ENCODE assay signal across 9 cellular contexts in the genomic region with DNA sequence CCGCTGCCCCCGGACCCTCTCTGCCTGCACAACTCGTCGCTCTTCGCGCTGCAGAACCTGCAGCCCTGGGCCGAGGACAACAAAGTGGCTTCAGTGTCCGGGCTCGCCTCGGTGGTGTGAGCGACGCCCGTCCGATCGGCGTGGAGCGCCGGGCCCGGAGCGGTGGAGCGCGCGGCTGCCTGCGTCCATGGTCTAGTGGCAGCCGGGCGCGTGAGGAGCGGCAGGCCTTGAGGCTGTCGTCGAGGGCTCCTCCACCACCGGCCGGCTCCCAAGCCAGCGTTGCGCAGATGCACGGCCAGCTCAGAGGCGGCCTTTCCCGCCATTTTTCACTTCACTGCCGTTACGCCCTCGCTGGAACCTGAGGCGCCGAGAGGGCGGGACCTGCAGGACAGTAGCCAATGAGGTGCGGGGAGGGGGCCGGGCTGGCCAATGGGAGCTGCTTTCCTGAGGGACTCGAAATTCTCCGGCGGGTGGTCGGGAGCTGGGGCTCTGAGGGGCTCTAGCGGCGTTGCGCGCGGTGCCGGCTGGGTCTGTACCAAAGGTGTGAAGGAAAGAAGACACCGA. TPM values are rescaled to one million over a fixed set of nuclear protein-coding genes. Genes with fewer than 3 reads are reported as not detected.
DNase-seq lines count a peak whose midpoint lies in the region; ATAC-seq, FAIRE-seq and TF ChIP-seq lines count a peak whose summit lies in the region.
"Had no signal": no experiment of that assay in that cellular context is flagged by ENCODE, and none has a peak within 500 bp of the region (broad histone marks: within the 10 kb centered on the region; RNA-seq: fewer than 3 reads in every experiment).

No MANE protein-coding gene starts in this region.

- H3K9ac ChIP-seq in adipocyte (ENCODE audit: low read length), result no peak overlapping the region
- no peak overlapping the region for H3K9ac ChIP-seq in PC-3 (ENCODE audit: low read length)

- peak; percentile 62 for FAIRE-seq in GM18507 (lab: Jason Lieb, UNC)

- 4% methylated on average over 48 of the region's 56 CpGs for WGBS in prostate gland

- no peak for ATAC-seq in PC-3
- ATAC-seq in GM21528 (IDR thresholded peaks at IDR 0.05; ENCODE audit: low FRiP score, unreplicated experiment), result no peak

- TF ChIP-seq POLR2A in prostate gland (IDR thresholded peaks at IDR 0.05), result no peak

- no peak overlapping the region for H3K27ac ChIP-seq in PC-3 (ENCODE audit: low read length)
- no peak overlapping the region for H3K27ac ChIP-seq in prostate gland
- H3K27ac ChIP-seq: HL-60 had no signal

- H3K27me3 ChIP-seq in adipocyte (replicated peaks; ENCODE audit: control insufficient read depth, insufficient read depth, low read length), result peaks cover 92% of the 10 kb centered on the region
- H3K27me3 ChIP-seq in PC-3 (ENCODE audit: low read length), result no peaks in the 10 kb centered on the region
- H3K27me3 ChIP-seq in prostate gland (replicated peaks; ENCODE audit: insufficient read depth), result peaks cover 47% of the 10 kb centered on the region

- H4K20me1 ChIP-seq in PC-3 (ENCODE audit: low read length), result no peaks in the 10 kb centered on the region

- H2AFZ ChIP-seq in PC-3 (ENCODE audit: low read length), result no peak overlapping the region

- POLR2A ChIA-PET in PC-3 (lab: Charles Lee; ENCODE audit: unreplicated experiment), result no interaction called here

- no TSS peak for BruUV-seq in PC-3 (replicated peaks; lab: Mats Ljungman, UMichigan)

- peak overlapping the region; percentile 17 for H3K4me3 ChIP-seq in adipocyte (ENCODE audit: low read length)
- H3K4me3 ChIP-seq in iPS-18c (ENCODE audit: insufficient read depth, low read depth, low read length), result peak overlapping the region; percentile 42; the same call in 1 of the 2 replicates
- no peak overlapping the region for H3K4me3 ChIP-seq in PC-3 (ENCODE audit: low read length)
- peak overlapping the region in 1 of 2 donors; percentile 15 for H3K4me3 ChIP-seq in prostate gland

- DNase-seq in GM18507 (ENCODE audit: extremely low spot score, insufficient read length, low read depth) (no peak), T follicular helper cell (ENCODE audit: low read depth) (peak; percentile 58), adipocyte (ENCODE audit: low read depth) (no peak), PC-3 (no peak), prostate gland (ENCODE audit: low spot score) (no peak)
- peak; percentile 54 to 67 for DNase-seq in stimulated activated CD4-positive, alpha-beta T cell treated with anti-CD3 and anti-CD28 coated beads, Interleukin-12 subunit alpha, Interleukin-12 subunit beta, amount 100 ng/mL, for 24 hours (ENCODE audit: low read depth in 2 of 2)

- intact Hi-C loops in PC-3 (cut with micrococcal nuclease) (no loop called here), prostate gland (cut with DNase I) (no loop called here)

- no peak overlapping the region for H3K4me2 ChIP-seq in PC-3 (ENCODE audit: low read length)

- TF ChIP-seq CTCF in PC-3 (conservative IDR thresholded peaks at IDR 0.05; ENCODE audit: low read depth, low read length) (no peak), prostate gland (IDR thresholded peaks at IDR 0.05) (no peak)

- no peaks in the 10 kb centered on the region for H3F3A ChIP-seq in PC-3 (ENCODE audit: low read length, unreplicated experiment)

- H3K9me3 ChIP-seq in adipocyte (ENCODE audit: control insufficient read depth, low read length) (peaks cover 3% of the 10 kb centered on the region), iPS-18c (ENCODE audit: control insufficient read depth, insufficient read depth, low read length) (peaks cover 9% of the 10 kb centered on the region), PC-3 (ENCODE audit: low read length) (no peaks in the 10 kb centered on the region), prostate gland (no peaks in the 10 kb centered on the region)

- H3K36me3 ChIP-seq in adipocyte (ENCODE audit: control insufficient read depth, insufficient read depth, low read length, severe bottlenecking), result no peaks in the 10 kb centered on the region
- no peaks in the 10 kb centered on the region for H3K36me3 ChIP-seq in PC-3 (ENCODE audit: low read depth, low read length)
- H3K36me3 ChIP-seq in prostate gland, result no peaks in the 10 kb centered on the region

- CTCF ChIA-PET in PC-3 (lab: Charles Lee), result no interaction called here

- H3K4me1 ChIP-seq in adipocyte (ENCODE audit: control insufficient read depth, insufficient read depth, low read length) (no peaks in the 10 kb centered on the region), PC-3 (ENCODE audit: insufficient read depth, low read length) (0 out of 2 replicates have a peak, but pooled peaks cover 3% of the 10 kb centered on the region), prostate gland (replicated peaks) (peaks cover 11% of the 10 kb centered on the region)

- no peaks in the 10 kb centered on the region for H3K79me2 ChIP-seq in PC-3 (ENCODE audit: low read length)

- H3K9me2 ChIP-seq in PC-3 (replicated peaks; ENCODE audit: low read length), result no peaks in the 10 kb centered on the region

RNA-seq across cellular contexts. Expression of gene TLX2, which starts 1.9 kb away (rescaled TPM):
- total RNA-seq in PC-3 (2014; rRNA removed) (3.1 and 3.4 TPM in 2 replicates), prostate gland (under 1 TPM in 1 of 2 donors, not detected in 1; 0.97 TPM)

RNA-seq across cellular contexts. Expression of gene PCGF1, which starts 8.7 kb away (rescaled TPM):
- total RNA-seq in PC-3 (2014; rRNA removed) (31.2 and 35.7 TPM in 2 replicates), prostate gland (10 to 100 TPM; 13.6 to 14.7 TPM)

RNA-seq across cellular contexts. Expression of gene DQX1, which starts 9.9 kb away (rescaled TPM):
- total RNA-seq in PC-3 (2014; rRNA removed) (0.07 and 0.63 TPM in 2 replicates), prostate gland (not detected)

RNA-seq across cellular contexts. Expression of gene AUP1, which starts 13.4 kb away (rescaled TPM):
- total RNA-seq in PC-3 (2014; rRNA removed) (218 and 233 TPM in 2 replicates), prostate gland (100 to 1,000 TPM; 101 to 124 TPM)

RNA-seq across cellular contexts. Expression of gene HTRA2, which starts 13.6 kb away (rescaled TPM):
- total RNA-seq in PC-3 (2014; rRNA removed) (71.8 and 77.5 TPM in 2 replicates), prostate gland (10 to 100 TPM; 19.1 to 37.9 TPM)

Comparison
In these comparisons a context has a peak if more than half of its experiments do, and no peak if none do; other contexts are left out.
1. DNase-seq: peak in T follicular helper cell (single experiment) and stimulated activated CD4-positive, alpha-beta T cell treated with anti-CD3 and anti-CD28 coated beads, Interleukin-12 subunit alpha, Interleukin-12 subunit beta, amount 100 ng/mL, for 24 hours (2 of 2); none in GM18507 (single experiment), adipocyte (single experiment), PC-3 (single experiment) and prostate gland (single experiment).